ENCODE assay signal across 31 cellular contexts in the genomic region with DNA sequence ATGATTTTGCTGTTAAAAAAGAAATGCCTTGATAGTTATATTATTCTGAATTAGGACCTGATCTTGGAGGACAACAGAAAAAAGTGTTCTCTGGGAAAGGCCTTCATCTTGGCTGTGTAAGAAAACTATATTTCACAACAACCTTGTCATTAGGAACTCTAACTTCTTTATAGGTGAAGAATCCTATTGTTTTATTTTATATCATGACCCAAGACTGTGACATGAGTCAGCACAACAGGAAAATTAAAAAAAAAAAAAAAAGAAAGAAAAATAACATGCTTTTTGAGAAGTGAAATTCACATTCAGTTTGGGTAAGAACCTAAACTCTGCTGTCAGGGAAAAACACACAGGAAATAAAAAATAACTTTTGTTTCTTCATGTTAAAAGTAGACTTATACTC. TPM values are rescaled to one million over a fixed set of nuclear protein-coding genes. Genes with fewer than 3 reads are reported as not detected.
DNase-seq lines count a peak whose midpoint lies in the region; ATAC-seq and TF ChIP-seq lines count a peak whose summit lies in the region.
"Had no signal": no experiment of that assay in that cellular context is flagged by ENCODE, and none has a peak within 500 bp of the region (broad histone marks: within the 10 kb centered on the region; RNA-seq: fewer than 3 reads in every experiment).

No MANE protein-coding gene starts in this region.

- H3K27ac ChIP-seq in SK-N-SH (ENCODE audit: low read depth in 2 of 2, low read length in 1 of 2) (no peak overlapping the region), gastrocnemius medialis (no peak overlapping the region)
- H3K27ac ChIP-seq: C4-2B, Peyer's patch had no signal

- ATAC-seq in SK-N-SH treated with all-trans-retinoic acid at 6 μM for 48 hours, result no peak
- no peak for ATAC-seq in gastrocnemius medialis
- no peak for ATAC-seq in GM18519 (IDR thresholded peaks at IDR 0.05; ENCODE audit: low FRiP score, unreplicated experiment)
- ATAC-seq: HepG2 had no signal

- DNase-seq in SK-N-SH, result no peak
- peak; percentile 33 to 53 for DNase-seq in cardiac fibroblast (ENCODE audit: low read depth in 2 of 2)
- peak; percentile 30 for DNase-seq in fibroblast of the aortic adventitia (ENCODE audit: low read depth)
- no peak for DNase-seq in NCI-H2227 (lab: John Stamatoyannopoulos, UW; ENCODE audit: unreplicated experiment)
- no peak for DNase-seq in activated naive CD4-positive, alpha-beta T cell (lab: John Stamatoyannopoulos, UW)
- DNase-seq in gastrocnemius medialis, result no peak
- DNase-seq: AML-193; Calu3; CD8-positive, alpha-beta memory T cell; DMS79 treated with DMSO at 0.1 percent for 48 hours; GF-D8; Kasumi-1; NCI-H1048; NCI-H1417; NCI-H1694; NCI-H2029 treated with DMSO at 0.1 percent for 48 hours; NCI-H2227 treated with DMSO at 0.1 percent for 48 hours; NCI-H526 treated with DMSO at 0.1 percent for 48 hours; OCI-M1; SHP77 treated with DMSO at 0.1 percent for 48 hours; SW 1271 had no signal

- no peaks in the 10 kb centered on the region for H4K20me1 ChIP-seq in SK-N-SH (ENCODE audit: insufficient read depth)

- intact Hi-C loops in gastrocnemius medialis (cut with DNase I; ENCODE audit: low total_unique reads), result no loop called here

- TF ChIP-seq EP300 in SK-N-SH (IDR thresholded peaks at IDR 0.05; ENCODE audit: borderline replicate concordance in 1 of 2, low read depth in 1 of 2, low read length in 1 of 2), result no peak

- CTCF ChIA-PET in SK-N-SH (lab: Yijun Ruan, JAX), result interaction anchor here (1.3 to 1.5 kb wide), 2 partner anchors 22 to 61 kb away, joined by 3 to 4 read pairs; no protein-coding TSS in a partner anchor

- H3K9me3 ChIP-seq in SK-N-SH (peaks cover 7% of the 10 kb centered on the region; the same call in 1 of the 2 replicates), gastrocnemius medialis (no peaks in the 10 kb centered on the region)

- TF ChIP-seq CTCF in SK-N-SH (IDR thresholded peaks at IDR 0.05), result no peak
- TF ChIP-seq CTCF in cardiac fibroblast (IDR thresholded peaks at IDR 0.05; ENCODE audit: low read depth, low read length), result no peak
- no peak for TF ChIP-seq CTCF in fibroblast of the aortic adventitia (IDR thresholded peaks at IDR 0.05; ENCODE audit: insufficient read depth, low read length)
- no peak for TF ChIP-seq CTCF in gastrocnemius medialis (IDR thresholded peaks at IDR 0.05 in 4 of 5, conservative IDR thresholded peaks at IDR 0.05 in 1 of 5)

- no peak for TF ChIP-seq POLR2A in gastrocnemius medialis (IDR thresholded peaks at IDR 0.05)

- TF ChIP-seq RAD21 in SK-N-SH (IDR thresholded peaks at IDR 0.05; ENCODE audit: low read length), result no peak

- H3K9ac ChIP-seq in SK-N-SH, result no peak overlapping the region

- in situ Hi-C loops in gastrocnemius medialis (cut with MboI; ENCODE audit: low sequenced_read_pairs in 4 of 4), result no loop called here

- no peaks in the 10 kb centered on the region for H3K9me2 ChIP-seq in SK-N-SH

- no peaks in the 10 kb centered on the region for H3K27me3 ChIP-seq in SK-N-SH (ENCODE audit: insufficient read depth)
- peaks cover 0 to 3% (median 0%) of the 10 kb centered on the region in 3 donors for H3K27me3 ChIP-seq in gastrocnemius medialis
- H3K27me3 ChIP-seq: Peyer's patch had no signal

- H3K4me3 ChIP-seq in SK-N-SH (ENCODE audit: low read depth in 2 of 2, low read length in 1 of 2) (no peak overlapping the region), cardiac fibroblast (replicated peaks in 1 of 2; ENCODE audit: low read depth in 2 of 2, low read length in 2 of 2) (no peak overlapping the region), fibroblast of the aortic adventitia (ENCODE audit: low read depth, low read length) (no peak overlapping the region), gastrocnemius medialis (no peak overlapping the region)
- H3K4me3 ChIP-seq: Peyer's patch had no signal

- H3K79me2 ChIP-seq in SK-N-SH (ENCODE audit: insufficient read depth), result no peaks in the 10 kb centered on the region

- POLR2A ChIA-PET in SK-N-SH (lab: Yijun Ruan, JAX), result no interaction called here

- H3K4me1 ChIP-seq in SK-N-SH (ENCODE audit: control insufficient read depth in 1 of 2, insufficient read depth in 2 of 2, low read depth in 1 of 2, low read length in 1 of 2), result no peaks in the 10 kb centered on the region
- no peaks in the 10 kb centered on the region for H3K4me1 ChIP-seq in gastrocnemius medialis
- H3K4me1 ChIP-seq: Peyer's patch had no signal

- no peak overlapping the region for H3K4me2 ChIP-seq in SK-N-SH

- peak overlapping the region; percentile 48; the same call in 1 of the 2 replicates for H2AFZ ChIP-seq in SK-N-SH (ENCODE audit: low read depth)

- no peaks in the 10 kb centered on the region for H3K36me3 ChIP-seq in SK-N-SH (replicated peaks in 1 of 2; ENCODE audit: control insufficient read depth in 1 of 2, insufficient read depth in 2 of 2, low read length in 1 of 2)
- H3K36me3 ChIP-seq in gastrocnemius medialis, result no peaks in the 10 kb centered on the region
- H3K36me3 ChIP-seq: Peyer's patch had no signal

- peaks cover 4% of the 10 kb centered on the region for H3F3A ChIP-seq in SK-N-SH (replicated peaks; ENCODE audit: insufficient read depth)

TF ChIP-seq in SK-N-SH, 30 proteins besides CTCF, POLR2A, EP300 and RAD21 (continues in another document):
- TF ChIP-seq USF2 (IDR thresholded peaks at IDR 0.05; ENCODE audit: borderline replicate concordance, low read depth, low read length) (no peak), SIN3A (IDR thresholded peaks at IDR 0.05; ENCODE audit: borderline replicate concordance, low read depth, low read length) (no peak), GATA2 (CRISPR knock-in tag; IDR thresholded peaks at IDR 0.05) (no peak), EZH2phosphoT487 (IDR thresholded peaks at IDR 0.05; ENCODE audit: borderline replicate concordance, low read depth) (no peak), FOXM1 (IDR thresholded peaks at IDR 0.05; ENCODE audit: low read depth) (no peak), TCF12 (IDR thresholded peaks at IDR 0.05) (no peak)

TF ChIP-seq in SK-N-SH treated with all-trans-retinoic acid at 6 μM for 48 hours, 23 proteins besides CTCF, POLR2A, EP300 and RAD21:
- no peak for TF ChIP-seq PATZ1 (CRISPR knock-in tag; IDR thresholded peaks at IDR 0.05; ENCODE audit: borderline replicate concordance)
- TF ChIP-seq ZNF8 (CRISPR knock-in tag; IDR thresholded peaks at IDR 0.05), result no peak
- TF ChIP-seq PPARA (CRISPR knock-in tag; IDR thresholded peaks at IDR 0.05; ENCODE audit: borderline replicate concordance), result no peak
- no peak for TF ChIP-seq ZFP3 (CRISPR knock-in tag; IDR thresholded peaks at IDR 0.05)

RNA-seq across cellular contexts. Expression of gene FOLR2, which starts 11.7 kb away (rescaled TPM):
- polyA plus RNA-seq in SK-N-SH (2012; rRNA removed), result not detected in 2 replicates
- not detected in 2 replicates for polyA plus RNA-seq in SK-N-SH (2012; cell fraction: cytosol; rRNA removed)
- not detected in 2 replicates for polyA plus RNA-seq in SK-N-SH (2012; cell fraction: nucleus; rRNA removed)
- total RNA-seq in fibroblast of the aortic adventitia (ENCODE audit: low replicate concordance), result not detected in 2 replicates
- total RNA-seq in gastrocnemius medialis, result 10 to 100 TPM in 3 of 4 donors, 1 to 10 TPM in 1; 7.5 to 14.6 (median 13.0) TPM
- total RNA-seq: A172, Calu3, HepG2, HT1080, M059J, NCI-H460 had no signal
- polyA plus RNA-seq: AG04450; CD8-positive, alpha-beta memory T cell had no signal

RNA-seq across cellular contexts. Expression of gene FOLR1, which starts 12.9 kb away (rescaled TPM):
- 0.26 TPM in 1 of 2 replicates, not detected in the other for polyA plus RNA-seq in SK-N-SH (2012; rRNA removed)
- polyA plus RNA-seq in SK-N-SH (2012; cell fraction: cytosol; rRNA removed), result 0.08 and 0.14 TPM in 2 replicates
- 0.05 and 0.15 TPM in 2 replicates for polyA plus RNA-seq in SK-N-SH (2012; cell fraction: nucleus; rRNA removed)
- total RNA-seq in fibroblast of the aortic adventitia (ENCODE audit: low replicate concordance) (0.18 TPM in 1 of 2 replicates, not detected in the other), gastrocnemius medialis (not detected)
- total RNA-seq: A172; CD8-positive, alpha-beta memory T cell; HepG2; HT1080; NCI-H460; Peyer's patch had no signal
- polyA plus RNA-seq: CD8-positive, alpha-beta memory T cell had no signal

RNA-seq across cellular contexts. Expression of gene INPPL1, which starts 19.7 kb away (rescaled TPM):
- 123 and 138 TPM in 2 replicates for polyA plus RNA-seq in SK-N-SH (2012; rRNA removed)
- polyA plus RNA-seq in SK-N-SH (2012; cell fraction: cytosol; rRNA removed), result 26.6 and 41.4 TPM in 2 replicates
- polyA plus RNA-seq in SK-N-SH (2012; cell fraction: nucleus; rRNA removed), result 712 and 808 TPM in 2 replicates
- total RNA-seq in fibroblast of the aortic adventitia (ENCODE audit: low replicate concordance) (27.9 and 54.6 TPM in 2 replicates), gastrocnemius medialis (100 to 1,000 TPM in 3 of 4 donors, 10 to 100 TPM in 1; 75.6 to 112 (median 107) TPM)

RNA-seq across cellular contexts. Expression of gene PHOX2A, which starts 39.1 kb away (rescaled TPM):
- polyA plus RNA-seq in SK-N-SH (2012; rRNA removed), result 65.0 and 75.6 TPM in 2 replicates
- polyA plus RNA-seq in SK-N-SH (2012; cell fraction: cytosol; rRNA removed), result 38.6 and 72.8 TPM in 2 replicates
- 47.3 and 62.5 TPM in 2 replicates for polyA plus RNA-seq in SK-N-SH (2012; cell fraction: nucleus; rRNA removed)
- total RNA-seq in fibroblast of the aortic adventitia (ENCODE audit: low replicate concordance) (not detected in 2 replicates), gastrocnemius medialis (not detected)
- total RNA-seq: A172; Calu3; CD8-positive, alpha-beta memory T cell; HepG2; HT1080; M059J; NCI-H460; Peyer's patch had no signal
- polyA plus RNA-seq: AG04450; CD8-positive, alpha-beta memory T cell; HepG2 had no signal

Comparison
In these comparisons a context has a peak if more than half of its experiments do, and no peak if none do; other contexts are left out.
1. DNase-seq: peak in cardiac fibroblast (2 of 2) and fibroblast of the aortic adventitia (single experiment); none in SK-N-SH (single experiment), NCI-H2227 (single experiment), activated naive CD4-positive, alpha-beta T cell (0 of 4) and gastrocnemius medialis (0 of 2).